ENCODE assay signal across 2 cellular contexts in genomic region chr1:27350673-27351540, GRCh38.
A peak's percentile ranks its signal among the peaks of the same experiment; 100 is the strongest.
TF ChIP-seq lines count a peak whose summit lies in the region.

No MANE protein-coding gene starts in this region.

TF ChIP-seq in endothelial cell of umbilical vein, 7 proteins besides CTCF, POLR2A, EP300 and RAD21:
- TF ChIP-seq MYC (IDR thresholded peaks at IDR 0.05; ENCODE audit: low read depth, low read length) = no peak
- TF ChIP-seq JUN (IDR thresholded peaks at IDR 0.05; ENCODE audit: borderline replicate concordance, insufficient read depth, insufficient read length, low read depth) = no peak
- TF ChIP-seq MAX (IDR thresholded peaks at IDR 0.05; ENCODE audit: insufficient read depth, insufficient read length) = no peak
- no peak for TF ChIP-seq POLR2AphosphoS5 (IDR thresholded peaks at IDR 0.05; ENCODE audit: insufficient read depth, low read depth, low read length)
- TF ChIP-seq GATA2 (IDR thresholded peaks at IDR 0.05; ENCODE audit: insufficient read depth, insufficient read length, low read depth, low read length) = no peak
- peak; percentile 59 for TF ChIP-seq EZH2 (IDR thresholded peaks at IDR 0.05; ENCODE audit: borderline replicate concordance, low read depth, low read length, severe bottlenecking)

TF ChIP-seq in HepG2, 621 proteins besides CTCF, POLR2A, EP300 and RAD21 (continues in another document):
- TF ChIP-seq RARA (CRISPR knock-in tag; IDR thresholded peaks at IDR 0.05) (no peak), ZNF879 (CRISPR knock-in tag; IDR thresholded peaks at IDR 0.05) (no peak), ZNF329 (CRISPR knock-in tag; IDR thresholded peaks at IDR 0.05; ENCODE audit: low read depth) (no peak), NCOA2 (CRISPR knock-in tag; IDR thresholded peaks at IDR 0.05) (no peak), PLSCR1 (CRISPR knock-in tag; IDR thresholded peaks at IDR 0.05; ENCODE audit: borderline replicate concordance) (no peak), ZNF746 (CRISPR knock-in tag; IDR thresholded peaks at IDR 0.05) (no peak), ZNF367 (CRISPR knock-in tag; IDR thresholded peaks at IDR 0.05; ENCODE audit: borderline replicate concordance) (no peak), ZNF614 (CRISPR knock-in tag; IDR thresholded peaks at IDR 0.05; ENCODE audit: borderline replicate concordance) (peak; percentile 24; the same call in 1 of the 2 replicates), FOXO1 (CRISPR knock-in tag; IDR thresholded peaks at IDR 0.05) (no peak), CBX5 (CRISPR knock-in tag; IDR thresholded peaks at IDR 0.05; ENCODE audit: borderline replicate concordance) (no peak), CBX2 (IDR thresholded peaks at IDR 0.05; ENCODE audit: low read depth, low read length) (no peak), CBX2 (CRISPR knock-in tag; IDR thresholded peaks at IDR 0.05; ENCODE audit: low read depth) (no peak), TARDBP (CRISPR knock-in tag; IDR thresholded peaks at IDR 0.05) (no peak), DMAP1 (CRISPR knock-in tag; IDR thresholded peaks at IDR 0.05) (no peak), ZNF781 (CRISPR knock-in tag; IDR thresholded peaks at IDR 0.05; ENCODE audit: borderline replicate concordance, not compliant biosample characterization) (no peak), GLI4 (CRISPR knock-in tag; IDR thresholded peaks at IDR 0.05; ENCODE audit: borderline replicate concordance) (no peak), ZNF224 (CRISPR knock-in tag; IDR thresholded peaks at IDR 0.05) (no peak), PAXIP1 (CRISPR knock-in tag; conservative IDR thresholded peaks at IDR 0.05) (no peak), UBTF (CRISPR knock-in tag; IDR thresholded peaks at IDR 0.05) (peak; percentile 52; the same call in 1 of the 2 replicates), PHB2 (IDR thresholded peaks at IDR 0.05; ENCODE audit: partially characterized antibody) (no peak), ZBTB40 (IDR thresholded peaks at IDR 0.05) (no peak), ZBTB40 (CRISPR knock-in tag; IDR thresholded peaks at IDR 0.05) (no peak), ZNF678 (CRISPR knock-in tag; IDR thresholded peaks at IDR 0.05) (no peak), MYNN (CRISPR knock-in tag; IDR thresholded peaks at IDR 0.05; ENCODE audit: low read depth) (no peak), ZNF564 (CRISPR knock-in tag; IDR thresholded peaks at IDR 0.05) (no peak), SALL2 (CRISPR knock-in tag; IDR thresholded peaks at IDR 0.05) (no peak), ATF1 (CRISPR knock-in tag; IDR thresholded peaks at IDR 0.05) (no peak), SOX6 (IDR thresholded peaks at IDR 0.05) (no peak), SOX6 (CRISPR knock-in tag; IDR thresholded peaks at IDR 0.05) (peak; percentile 14; the same call in 1 of the 2 replicates), ZNF577 (CRISPR knock-in tag; IDR thresholded peaks at IDR 0.05; ENCODE audit: borderline replicate concordance, low read depth) (no peak), BCLAF1 (IDR thresholded peaks at IDR 0.05) (no peak), JDP2 (CRISPR knock-in tag; IDR thresholded peaks at IDR 0.05; ENCODE audit: borderline replicate concordance) (no peak), ZNF704 (CRISPR knock-in tag; IDR thresholded peaks at IDR 0.05; ENCODE audit: borderline replicate concordance) (no peak), ZBTB20 (CRISPR knock-in tag; IDR thresholded peaks at IDR 0.05; ENCODE audit: borderline replicate concordance, low read depth) (no peak), MBNL3 (CRISPR knock-in tag; conservative IDR thresholded peaks at IDR 0.05) (no peak), SOX13 (IDR thresholded peaks at IDR 0.05) (no peak), SOX13 (CRISPR knock-in tag; conservative IDR thresholded peaks at IDR 0.05 in 1 of 2, IDR thresholded peaks at IDR 0.05 in 1 of 2) (peak in 1 of 2 experiments; percentile 5; a peak in 1 of 4 replicates), TFE3 (CRISPR knock-in tag; IDR thresholded peaks at IDR 0.05) (no peak), RELA (CRISPR knock-in tag; IDR thresholded peaks at IDR 0.05) (no peak), ZNF34 (CRISPR knock-in tag; IDR thresholded peaks at IDR 0.05; ENCODE audit: borderline replicate concordance) (no peak)
